1 cellular context compared by ENCODE assay signal in the genomic region with DNA sequence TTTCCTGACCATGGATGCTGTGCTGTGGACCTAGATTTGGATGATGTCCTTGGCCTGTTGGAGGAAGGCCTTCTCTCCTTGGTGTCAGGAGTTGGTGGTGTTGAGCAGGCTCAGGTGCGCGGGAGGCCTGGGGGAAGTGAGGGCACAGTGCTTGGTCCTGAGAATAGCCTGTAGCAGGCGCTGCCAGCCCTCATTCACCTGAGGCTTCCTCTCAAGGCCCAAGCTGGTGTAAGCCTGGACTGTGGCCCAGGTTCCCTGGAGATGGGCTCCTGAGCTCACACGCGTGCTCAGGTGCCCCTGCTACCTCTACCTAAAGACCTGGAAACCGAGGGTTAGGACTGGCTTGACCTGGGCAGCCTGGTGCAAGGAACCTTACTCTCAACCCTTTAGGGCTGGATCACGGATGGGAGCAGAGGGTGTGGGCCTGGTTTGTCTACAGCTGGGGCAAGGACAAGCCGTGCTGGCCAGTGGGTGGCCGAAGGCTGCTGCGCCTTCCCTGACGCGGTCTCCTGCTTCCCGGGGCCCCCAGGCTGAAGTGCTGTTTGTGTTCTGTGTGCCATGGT.
TF ChIP-seq lines count a peak whose summit lies in the region.

No MANE protein-coding gene starts in this region.

TF ChIP-seq in GM12878, 131 proteins besides CTCF, POLR2A, EP300 and RAD21 (continued from another document):
- TF ChIP-seq BCLAF1 (IDR thresholded peaks at IDR 0.05) (no peak), PML (IDR thresholded peaks at IDR 0.05; ENCODE audit: low read length) (no peak), MYB (IDR thresholded peaks at IDR 0.05; ENCODE audit: borderline replicate concordance, low read depth, low read length) (no peak), SPI1 (IDR thresholded peaks at IDR 0.05; ENCODE audit: borderline replicate concordance, insufficient read depth, low read depth, low read length) (no peak)
